8 cellular contexts compared by ENCODE assay signal in the genomic region with DNA sequence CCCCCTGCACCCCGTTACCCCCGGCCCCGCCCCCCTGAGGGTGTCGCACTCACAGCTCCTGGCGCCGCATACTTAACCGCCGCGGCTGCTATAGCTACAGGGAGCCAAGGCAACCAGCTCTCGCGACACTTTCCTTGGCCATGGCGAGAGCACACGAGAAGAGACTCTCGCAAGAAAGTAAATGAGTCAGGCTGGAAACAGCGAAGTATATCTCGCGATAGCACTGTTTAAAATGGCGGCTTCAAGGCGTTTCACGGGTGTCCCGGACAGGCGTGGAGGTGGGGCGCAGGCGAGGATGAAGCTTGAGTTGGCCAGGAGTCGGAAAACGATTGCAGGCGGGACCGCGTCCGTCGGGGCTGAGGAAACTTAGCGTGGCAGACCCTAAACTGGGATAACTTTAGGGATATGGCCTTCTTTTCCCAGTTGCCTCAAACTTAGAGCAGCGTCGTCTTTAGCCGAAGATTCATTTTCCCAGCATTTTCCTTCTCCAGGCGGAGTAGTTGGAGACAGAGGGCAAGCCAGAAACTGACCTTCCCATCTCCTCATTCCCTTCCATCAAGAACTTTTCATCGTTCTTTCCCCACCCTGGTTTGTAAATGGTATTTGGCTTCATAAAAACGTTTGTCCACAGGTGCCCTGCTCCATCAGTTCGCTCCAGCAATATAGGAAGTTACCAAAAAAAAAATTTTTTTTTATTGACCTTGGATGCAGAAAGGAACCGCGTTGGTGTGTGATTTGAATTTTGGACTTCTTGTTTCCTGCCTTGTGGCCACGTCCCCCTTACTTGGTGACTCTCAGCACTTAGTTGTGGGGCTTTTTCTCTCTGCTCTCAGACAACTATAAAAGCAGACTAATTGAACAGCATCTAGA. TPM values are rescaled to one million over a fixed set of nuclear protein-coding genes. Genes with fewer than 3 reads are reported as not detected.
DNase-seq lines count a peak whose midpoint lies in the region; ATAC-seq and TF ChIP-seq lines count a peak whose summit lies in the region.

No MANE protein-coding gene starts in this region.

- H3K36me3 Mint-ChIP-seq in WTC11 = no peaks in the 10 kb centered on the region

- CTCF ChIA-PET in WTC11 (lab: Charles Lee) = interaction anchor here (0.6 to 1.7 kb wide), 4 partner anchors 17 to 96 kb away, joined by 5 to 12 read pairs (median 8); no protein-coding TSS in a partner anchor

- DNase-seq in AG08395 (ENCODE audit: low spot score) = peak; percentile 97
- DNase-seq in NCI-H2227 (lab: John Stamatoyannopoulos, UW; ENCODE audit: unreplicated experiment) = peak; percentile 96
- DNase-seq in WTC11 (ENCODE audit: low spot score) = peak; percentile 93
- DNase-seq in caudate nucleus (lab: John Stamatoyannopoulos, UW) = peak in 60 of 61 donors; percentile 16 to 96 (median 82)
- DNase-seq in inferior parietal cortex (ENCODE audit: extremely low spot score) = peak; percentile 95
- peak; percentile 91 for DNase-seq in smooth muscle cell of the brain vasculature (ENCODE audit: low read depth, low spot score)

- H3K27me3 Mint-ChIP-seq in WTC11 (ENCODE audit: low read depth) = no peaks in the 10 kb centered on the region; the same call in 1 of the 2 replicates

- no peaks in the 10 kb centered on the region for H3K9me3 Mint-ChIP-seq in WTC11

- H3K4me3 Mint-ChIP-seq in WTC11 = peak overlapping the region; percentile 97

- peaks cover 20% of the 10 kb centered on the region for H3K4me1 Mint-ChIP-seq in WTC11

- POLR2A ChIA-PET in WTC11 (lab: Charles Lee) = interaction anchor here (0.9 to 1.4 kb wide), 7 partner anchors 10 to 379 kb away, joined by 3 to 10 read pairs (median 4); a partner anchor contains a TSS

- H3K27ac ChIP-seq in caudate nucleus (ENCODE audit: low read depth, low read length) = peak overlapping the region; percentile 89

- peak; percentile 96 for ATAC-seq in GM18909 (IDR thresholded peaks at IDR 0.05; ENCODE audit: poor library complexity, unreplicated experiment)
- peak; percentile 98 for ATAC-seq in HG03159 (IDR thresholded peaks at IDR 0.05; ENCODE audit: unreplicated experiment)
- ATAC-seq in WTC11 = peak; percentile 96

- peak overlapping the region; percentile 96 for H3K27ac Mint-ChIP-seq in WTC11

- TF ChIP-seq CTCF in WTC11 (IDR thresholded peaks at IDR 0.05) = no peak

TF ChIP-seq in WTC11, 78 proteins besides CTCF, POLR2A, EP300 and RAD21 (continues in another document):
- peak; percentile 55 for TF ChIP-seq SP1 (CRISPR knock-in tag; conservative IDR thresholded peaks at IDR 0.05)
- TF ChIP-seq ZNF263 (CRISPR knock-in tag; IDR thresholded peaks at IDR 0.05; ENCODE audit: low read depth) = no peak
- TF ChIP-seq, protein P1, sequence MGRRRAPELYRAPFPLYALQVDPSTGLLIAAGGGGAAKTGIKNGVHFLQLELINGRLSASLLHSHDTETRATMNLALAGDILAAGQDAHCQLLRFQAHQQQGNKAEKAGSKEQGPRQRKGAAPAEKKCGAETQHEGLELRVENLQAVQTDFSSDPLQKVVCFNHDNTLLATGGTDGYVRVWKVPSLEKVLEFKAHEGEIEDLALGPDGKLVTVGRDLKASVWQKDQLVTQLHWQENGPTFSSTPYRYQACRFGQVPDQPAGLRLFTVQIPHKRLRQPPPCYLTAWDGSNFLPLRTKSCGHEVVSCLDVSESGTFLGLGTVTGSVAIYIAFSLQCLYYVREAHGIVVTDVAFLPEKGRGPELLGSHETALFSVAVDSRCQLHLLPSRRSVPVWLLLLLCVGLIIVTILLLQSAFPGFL (CRISPR knock-in tag; IDR thresholded peaks at IDR 0.05; ENCODE audit: borderline replicate concordance) = no peak
- 0 out of 2 replicates have a peak, but pooled peaks have one; percentile 30 for TF ChIP-seq CREB1 (CRISPR knock-in tag; IDR thresholded peaks at IDR 0.05)
- TF ChIP-seq, protein P2, sequence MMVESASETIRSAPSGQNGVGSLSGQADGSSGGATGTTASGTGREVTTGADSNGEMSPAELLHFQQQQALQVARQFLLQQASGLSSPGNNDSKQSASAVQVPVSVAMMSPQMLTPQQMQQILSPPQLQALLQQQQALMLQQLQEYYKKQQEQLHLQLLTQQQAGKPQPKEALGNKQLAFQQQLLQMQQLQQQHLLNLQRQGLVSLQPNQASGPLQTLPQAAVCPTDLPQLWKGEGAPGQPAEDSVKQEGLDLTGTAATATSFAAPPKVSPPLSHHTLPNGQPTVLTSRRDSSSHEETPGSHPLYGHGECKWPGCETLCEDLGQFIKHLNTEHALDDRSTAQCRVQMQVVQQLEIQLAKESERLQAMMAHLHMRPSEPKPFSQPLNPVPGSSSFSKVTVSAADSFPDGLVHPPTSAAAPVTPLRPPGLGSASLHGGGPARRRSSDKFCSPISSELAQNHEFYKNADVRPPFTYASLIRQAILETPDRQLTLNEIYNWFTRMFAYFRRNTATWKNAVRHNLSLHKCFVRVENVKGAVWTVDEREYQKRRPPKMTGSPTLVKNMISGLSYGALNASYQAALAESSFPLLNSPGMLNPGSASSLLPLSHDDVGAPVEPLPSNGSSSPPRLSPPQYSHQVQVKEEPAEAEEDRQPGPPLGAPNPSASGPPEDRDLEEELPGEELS (CRISPR knock-in tag; IDR thresholded peaks at IDR 0.05) = no peak
- TF ChIP-seq ETV6 (CRISPR knock-in tag; IDR thresholded peaks at IDR 0.05) = no peak
- no peak for TF ChIP-seq FOXJ3 (CRISPR knock-in tag; IDR thresholded peaks at IDR 0.05; ENCODE audit: borderline replicate concordance)
- TF ChIP-seq, protein P3, sequence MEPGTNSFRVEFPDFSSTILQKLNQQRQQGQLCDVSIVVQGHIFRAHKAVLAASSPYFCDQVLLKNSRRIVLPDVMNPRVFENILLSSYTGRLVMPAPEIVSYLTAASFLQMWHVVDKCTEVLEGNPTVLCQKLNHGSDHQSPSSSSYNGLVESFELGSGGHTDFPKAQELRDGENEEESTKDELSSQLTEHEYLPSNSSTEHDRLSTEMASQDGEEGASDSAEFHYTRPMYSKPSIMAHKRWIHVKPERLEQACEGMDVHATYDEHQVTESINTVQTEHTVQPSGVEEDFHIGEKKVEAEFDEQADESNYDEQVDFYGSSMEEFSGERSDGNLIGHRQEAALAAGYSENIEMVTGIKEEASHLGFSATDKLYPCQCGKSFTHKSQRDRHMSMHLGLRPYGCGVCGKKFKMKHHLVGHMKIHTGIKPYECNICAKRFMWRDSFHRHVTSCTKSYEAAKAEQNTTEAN (CRISPR knock-in tag; IDR thresholded peaks at IDR 0.05) = no peak; the same call in 1 of the 2 replicates
- TF ChIP-seq, protein P4, sequence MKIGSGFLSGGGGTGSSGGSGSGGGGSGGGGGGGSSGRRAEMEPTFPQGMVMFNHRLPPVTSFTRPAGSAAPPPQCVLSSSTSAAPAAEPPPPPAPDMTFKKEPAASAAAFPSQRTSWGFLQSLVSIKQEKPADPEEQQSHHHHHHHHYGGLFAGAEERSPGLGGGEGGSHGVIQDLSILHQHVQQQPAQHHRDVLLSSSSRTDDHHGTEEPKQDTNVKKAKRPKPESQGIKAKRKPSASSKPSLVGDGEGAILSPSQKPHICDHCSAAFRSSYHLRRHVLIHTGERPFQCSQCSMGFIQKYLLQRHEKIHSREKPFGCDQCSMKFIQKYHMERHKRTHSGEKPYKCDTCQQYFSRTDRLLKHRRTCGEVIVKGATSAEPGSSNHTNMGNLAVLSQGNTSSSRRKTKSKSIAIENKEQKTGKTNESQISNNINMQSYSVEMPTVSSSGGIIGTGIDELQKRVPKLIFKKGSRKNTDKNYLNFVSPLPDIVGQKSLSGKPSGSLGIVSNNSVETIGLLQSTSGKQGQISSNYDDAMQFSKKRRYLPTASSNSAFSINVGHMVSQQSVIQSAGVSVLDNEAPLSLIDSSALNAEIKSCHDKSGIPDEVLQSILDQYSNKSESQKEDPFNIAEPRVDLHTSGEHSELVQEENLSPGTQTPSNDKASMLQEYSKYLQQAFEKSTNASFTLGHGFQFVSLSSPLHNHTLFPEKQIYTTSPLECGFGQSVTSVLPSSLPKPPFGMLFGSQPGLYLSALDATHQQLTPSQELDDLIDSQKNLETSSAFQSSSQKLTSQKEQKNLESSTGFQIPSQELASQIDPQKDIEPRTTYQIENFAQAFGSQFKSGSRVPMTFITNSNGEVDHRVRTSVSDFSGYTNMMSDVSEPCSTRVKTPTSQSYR (CRISPR knock-in tag; IDR thresholded peaks at IDR 0.05) = no peak
- TF ChIP-seq ZBTB21 (CRISPR knock-in tag; IDR thresholded peaks at IDR 0.05; ENCODE audit: borderline replicate concordance) = no peak
- TF ChIP-seq, protein P5, sequence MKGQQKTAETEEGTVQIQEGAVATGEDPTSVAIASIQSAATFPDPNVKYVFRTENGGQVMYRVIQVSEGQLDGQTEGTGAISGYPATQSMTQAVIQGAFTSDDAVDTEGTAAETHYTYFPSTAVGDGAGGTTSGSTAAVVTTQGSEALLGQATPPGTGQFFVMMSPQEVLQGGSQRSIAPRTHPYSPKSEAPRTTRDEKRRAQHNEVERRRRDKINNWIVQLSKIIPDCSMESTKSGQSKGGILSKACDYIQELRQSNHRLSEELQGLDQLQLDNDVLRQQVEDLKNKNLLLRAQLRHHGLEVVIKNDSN (CRISPR knock-in tag; IDR thresholded peaks at IDR 0.05) = no peak
- TF ChIP-seq, protein P6, sequence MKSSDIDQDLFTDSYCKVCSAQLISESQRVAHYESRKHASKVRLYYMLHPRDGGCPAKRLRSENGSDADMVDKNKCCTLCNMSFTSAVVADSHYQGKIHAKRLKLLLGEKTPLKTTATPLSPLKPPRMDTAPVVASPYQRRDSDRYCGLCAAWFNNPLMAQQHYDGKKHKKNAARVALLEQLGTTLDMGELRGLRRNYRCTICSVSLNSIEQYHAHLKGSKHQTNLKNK (CRISPR knock-in tag; IDR thresholded peaks at IDR 0.05) = no peak
- TF ChIP-seq GABPB1 (CRISPR knock-in tag; IDR thresholded peaks at IDR 0.05) = 0 out of 2 replicates have a peak, but pooled peaks have one; percentile 21
- TF ChIP-seq SOX15 (CRISPR knock-in tag; IDR thresholded peaks at IDR 0.05) = no peak
- no peak for TF ChIP-seq ZNF121 (CRISPR knock-in tag; IDR thresholded peaks at IDR 0.05)
- TF ChIP-seq, protein P7, sequence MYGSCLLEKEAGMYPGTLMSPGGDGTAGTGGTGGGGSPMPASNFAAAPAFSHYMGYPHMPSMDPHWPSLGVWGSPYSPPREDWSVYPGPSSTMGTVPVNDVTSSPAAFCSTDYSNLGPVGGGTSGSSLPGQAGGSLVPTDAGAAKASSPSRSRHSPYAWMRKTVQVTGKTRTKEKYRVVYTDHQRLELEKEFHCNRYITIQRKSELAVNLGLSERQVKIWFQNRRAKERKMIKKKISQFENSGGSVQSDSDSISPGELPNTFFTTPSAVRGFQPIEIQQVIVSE (CRISPR knock-in tag; IDR thresholded peaks at IDR 0.05; ENCODE audit: borderline replicate concordance) = no peak
- TF ChIP-seq HMGA2 (CRISPR knock-in tag; IDR thresholded peaks at IDR 0.05) = no peak
- 0 out of 2 replicates have a peak, but pooled peaks have one; percentile 48 for TF ChIP-seq FOXK1 (CRISPR knock-in tag; IDR thresholded peaks at IDR 0.05)
- TF ChIP-seq, protein P8, sequence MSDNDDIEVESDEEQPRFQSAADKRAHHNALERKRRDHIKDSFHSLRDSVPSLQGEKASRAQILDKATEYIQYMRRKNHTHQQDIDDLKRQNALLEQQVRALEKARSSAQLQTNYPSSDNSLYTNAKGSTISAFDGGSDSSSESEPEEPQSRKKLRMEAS (CRISPR knock-in tag; IDR thresholded peaks at IDR 0.05) = peak; percentile 69

RNA-seq across cellular contexts. Expression of a gene that starts 15.2 kb away (rescaled TPM):
- total RNA-seq in WTC11 (2021) = 3.0 to 5.4 TPM (median 4.4 TPM) in 3 replicates

RNA-seq across cellular contexts. Expression of a gene that starts 29.7 kb away (rescaled TPM):
- 0.11 to 0.22 TPM (median 0.18 TPM) in 3 replicates for total RNA-seq in WTC11 (2021)

RNA-seq across cellular contexts. Expression of a gene that starts 35.0 kb away (rescaled TPM):
- total RNA-seq in WTC11 (2021) = 39.8 to 43.8 TPM (median 43.3 TPM) in 3 replicates

Comparison
In these comparisons a context has a peak if more than half of its experiments do, and no peak if none do; other contexts are left out.
1. Peak in every context shown above with its lines: DNase-seq, ATAC-seq and H3K27ac ChIP-seq.